In the genomic region with DNA sequence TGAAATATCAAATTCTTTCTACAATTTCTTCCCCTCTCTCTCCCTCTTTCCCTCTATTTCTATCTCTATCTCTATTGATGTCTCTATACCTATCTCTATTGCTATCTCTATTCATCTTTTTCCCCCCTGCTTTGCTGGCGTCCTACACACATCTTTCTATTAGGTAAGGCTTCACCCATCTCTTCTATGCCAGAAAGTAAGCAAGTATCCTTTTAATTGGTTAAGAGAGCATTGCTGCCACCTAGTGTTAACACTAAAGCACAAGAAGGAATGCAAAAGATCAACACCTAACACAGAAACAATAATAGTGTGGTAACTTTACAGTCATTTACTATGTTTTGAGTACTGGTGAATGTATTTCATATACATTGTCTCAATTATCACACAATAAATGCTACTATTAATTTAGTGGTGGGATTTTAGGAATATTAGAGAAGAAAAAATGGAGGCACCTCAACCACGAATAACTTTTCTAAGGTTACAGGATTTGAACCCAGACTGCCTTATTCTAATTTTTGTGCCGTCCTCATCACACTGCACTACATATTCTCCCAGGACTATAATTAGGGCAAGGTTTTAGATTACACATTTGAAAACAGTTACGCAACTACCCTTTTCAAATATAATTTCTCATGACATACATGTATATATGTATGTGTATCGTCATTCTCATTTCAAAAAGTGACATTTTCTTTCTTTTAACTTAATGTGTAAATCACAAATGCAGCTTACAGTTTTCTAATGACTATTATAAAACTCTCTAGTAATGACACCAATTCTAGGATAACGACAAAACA, we compare ENCODE assay signal across 8 cellular contexts. TPM values are rescaled to one million over a fixed set of nuclear protein-coding genes. Genes with fewer than 3 reads are reported as not detected.
DNase-seq lines count a peak whose midpoint lies in the region; ATAC-seq and TF ChIP-seq lines count a peak whose summit lies in the region.

No MANE protein-coding gene starts in this region.

- H3K9me3 ChIP-seq in heart left ventricle, result no peaks in the 10 kb centered on the region

- no peaks in the 10 kb centered on the region for H3K36me3 Mint-ChIP-seq in activated CD8-positive, alpha-beta T cell treated with anti-CD3 and anti-CD28 coated beads, Interleukin-2, amount 10 ng/mL, durations not matched to agents 7 days and 5 days (ENCODE audit: low read depth)
- no peaks in the 10 kb centered on the region for H3K36me3 Mint-ChIP-seq in activated T-helper 2 cell treated with anti-CD3 and anti-CD28 coated beads, Interferon-gamma antibody, Interleukin-2, Interleukin-4, amounts not matched to agents 10 μg/mL and 5 μg/mL and 100 μg/mL, durations not matched to agents 14 hours and 24 hours and 36 hours (ENCODE audit: low read depth)

- TF ChIP-seq CTCF in heart left ventricle (IDR thresholded peaks at IDR 0.05), result peak; percentile 62 to 87 (median 78)
- peak; percentile 70 for TF ChIP-seq CTCF in retinal pigment epithelial cell (conservative IDR thresholded peaks at IDR 0.05; ENCODE audit: low read depth, low read length)

- H3K27ac ChIP-seq in heart left ventricle, result no peak overlapping the region

- H3K27me3 Mint-ChIP-seq in activated CD8-positive, alpha-beta T cell treated with anti-CD3 and anti-CD28 coated beads, Interleukin-2, amount 10 ng/mL, durations not matched to agents 7 days and 5 days (ENCODE audit: low read depth), result peaks cover 16% of the 10 kb centered on the region
- peaks cover 17% of the 10 kb centered on the region for H3K27me3 Mint-ChIP-seq in activated T-helper 2 cell treated with anti-CD3 and anti-CD28 coated beads, Interferon-gamma antibody, Interleukin-2, Interleukin-4, amounts not matched to agents 10 μg/mL and 5 μg/mL and 100 μg/mL, durations not matched to agents 14 hours and 24 hours and 36 hours (ENCODE audit: low read depth)

- intact Hi-C loops in heart left ventricle (cut with DNase I), result loop anchor here in 8 of 10 donors (1.0 to 10.0 kb wide), 6 partner anchors 91 to 401 kb away; a partner anchor contains a TSS
- intact Hi-C loops in activated T-helper 2 cell treated with anti-CD3 and anti-CD28 coated beads, Interferon-gamma antibody, Interleukin-2, Interleukin-4, amounts not matched to agents 10 μg/mL and 5 μg/mL and 100 μg/mL, durations not matched to agents 14 hours and 24 hours and 36 hours (cut with micrococcal nuclease), result loop anchor here (1.0 to 10.0 kb wide), 4 partner anchors 241 to 531 kb away; a partner anchor contains a TSS

- POLR2A ChIA-PET in activated CD8-positive, alpha-beta T cell treated with anti-CD3 and anti-CD28 coated beads, Interleukin-2, amount 10 ng/mL, durations not matched to agents 7 days and 5 days (lab: Charles Lee), result no interaction called here

- DNase-seq in AML-193 (lab: John Stamatoyannopoulos, UW), result peak; percentile 71 to 78
- DNase-seq in NCI-H2171 (lab: John Stamatoyannopoulos, UW), result peak; percentile 19
- DNase-seq in activated CD8-positive, alpha-beta T cell treated with anti-CD3 and anti-CD28 coated beads, Interleukin-2, amount 10 ng/mL, durations not matched to agents 7 days and 5 days, result peak; percentile 26
- DNase-seq in heart left ventricle, result peak in 1 of 5 donors; percentile 22
- no peak for DNase-seq in retinal pigment epithelial cell (ENCODE audit: low read depth)
- DNase-seq in activated T-helper 2 cell treated with anti-CD3 and anti-CD28 coated beads, Interferon-gamma antibody, Interleukin-2, Interleukin-4, amounts not matched to agents 10 μg/mL and 5 μg/mL and 100 μg/mL, durations not matched to agents 14 hours and 24 hours and 36 hours (ENCODE audit: low spot score), result no peak

- peaks cover 0 to 19% (median 4%) of the 10 kb centered on the region in 12 donors for H3K4me1 ChIP-seq in heart left ventricle

- no peak for TF ChIP-seq POLR2A in heart left ventricle (IDR thresholded peaks at IDR 0.05)

- peaks cover 0 to 9% (median 0%) of the 10 kb centered on the region in 9 donors for H3K27me3 ChIP-seq in heart left ventricle

- H3K4me3 Mint-ChIP-seq in activated CD8-positive, alpha-beta T cell treated with anti-CD3 and anti-CD28 coated beads, Interleukin-2, amount 10 ng/mL, durations not matched to agents 7 days and 5 days, result no peak overlapping the region
- H3K4me3 Mint-ChIP-seq in activated T-helper 2 cell treated with anti-CD3 and anti-CD28 coated beads, Interferon-gamma antibody, Interleukin-2, Interleukin-4, amounts not matched to agents 10 μg/mL and 5 μg/mL and 100 μg/mL, durations not matched to agents 14 hours and 24 hours and 36 hours (ENCODE audit: low read depth), result no peak overlapping the region

- no peak overlapping the region for H3K27ac Mint-ChIP-seq in activated CD8-positive, alpha-beta T cell treated with anti-CD3 and anti-CD28 coated beads, Interleukin-2, amount 10 ng/mL, durations not matched to agents 7 days and 5 days
- H3K27ac Mint-ChIP-seq in activated T-helper 2 cell treated with anti-CD3 and anti-CD28 coated beads, Interferon-gamma antibody, Interleukin-2, Interleukin-4, amounts not matched to agents 10 μg/mL and 5 μg/mL and 100 μg/mL, durations not matched to agents 14 hours and 24 hours and 36 hours, result no peak overlapping the region

- no peaks in the 10 kb centered on the region for H3K36me3 ChIP-seq in heart left ventricle

- H3K4me3 ChIP-seq in heart left ventricle (no peak overlapping the region), retinal pigment epithelial cell (ENCODE audit: low read length) (no peak overlapping the region)

- no peaks in the 10 kb centered on the region for H3K9me3 Mint-ChIP-seq in activated CD8-positive, alpha-beta T cell treated with anti-CD3 and anti-CD28 coated beads, Interleukin-2, amount 10 ng/mL, durations not matched to agents 7 days and 5 days (ENCODE audit: insufficient read depth)
- H3K9me3 Mint-ChIP-seq in activated T-helper 2 cell treated with anti-CD3 and anti-CD28 coated beads, Interferon-gamma antibody, Interleukin-2, Interleukin-4, amounts not matched to agents 10 μg/mL and 5 μg/mL and 100 μg/mL, durations not matched to agents 14 hours and 24 hours and 36 hours, result no peaks in the 10 kb centered on the region

- ATAC-seq in GM18502 (IDR thresholded peaks at IDR 0.05; ENCODE audit: poor library complexity, unreplicated experiment), result peak; percentile 61
- ATAC-seq in HG03060 (IDR thresholded peaks at IDR 0.05; ENCODE audit: low read depth, unreplicated experiment), result peak; percentile 53
- no peak for ATAC-seq in activated CD8-positive, alpha-beta T cell treated with anti-CD3 and anti-CD28 coated beads, Interleukin-2, amount 10 ng/mL, durations not matched to agents 7 days and 5 days
- peak in 3 of 4 donors; percentile 42 to 59 (median 46) for ATAC-seq in heart left ventricle

- 72 to 75% (median 74%) methylated on average over 6 of the region's 6 CpGs for WGBS in heart left ventricle, 4 donors

- H3K4me1 Mint-ChIP-seq in activated CD8-positive, alpha-beta T cell treated with anti-CD3 and anti-CD28 coated beads, Interleukin-2, amount 10 ng/mL, durations not matched to agents 7 days and 5 days (ENCODE audit: low read depth), result peaks cover 3% of the 10 kb centered on the region
- peaks cover 9% of the 10 kb centered on the region for H3K4me1 Mint-ChIP-seq in activated T-helper 2 cell treated with anti-CD3 and anti-CD28 coated beads, Interferon-gamma antibody, Interleukin-2, Interleukin-4, amounts not matched to agents 10 μg/mL and 5 μg/mL and 100 μg/mL, durations not matched to agents 14 hours and 24 hours and 36 hours (ENCODE audit: low read depth)

- CTCF ChIA-PET in activated CD8-positive, alpha-beta T cell treated with anti-CD3 and anti-CD28 coated beads, Interleukin-2, amount 10 ng/mL, durations not matched to agents 7 days and 5 days (lab: Charles Lee), result interaction anchor here (1.0 to 2.5 kb wide), 6 partner anchors 8 to 403 kb away, joined by 3 to 31 read pairs (median 6); no protein-coding TSS in a partner anchor

RNA-seq across cellular contexts. Expression of a gene that starts 3.7 kb away (rescaled TPM):
- total RNA-seq in activated CD8-positive, alpha-beta T cell treated with anti-CD3 and anti-CD28 coated beads, Interleukin-2, amount 10 ng/mL, durations not matched to agents 7 days and 5 days, result under 1 TPM in 1 of 2 experiments, not detected in 1; 0.37 TPM
- 1 to 10 TPM in 5 of 9 donors, under 1 TPM in 2, not detected in 2; 0.61 to 2.4 (median 1.2) TPM for total RNA-seq in heart left ventricle
- polyA plus RNA-seq in heart left ventricle, result under 1 TPM in 1 of 2 donors, not detected in 1; 0.36 TPM
- total RNA-seq in activated T-helper 2 cell treated with anti-CD3 and anti-CD28 coated beads, Interferon-gamma antibody, Interleukin-2, Interleukin-4, amounts not matched to agents 10 μg/mL and 5 μg/mL and 100 μg/mL, durations not matched to agents 14 hours and 24 hours and 36 hours, result not detected in 2 replicates

RNA-seq across cellular contexts. Expression of a gene that starts 38.9 kb away (rescaled TPM):
- total RNA-seq in activated CD8-positive, alpha-beta T cell treated with anti-CD3 and anti-CD28 coated beads, Interleukin-2, amount 10 ng/mL, durations not matched to agents 7 days and 5 days, result 10 to 100 TPM; 47.8 to 51.6 TPM
- 10 to 100 TPM; 55.8 to 96.5 (median 73.3) TPM for total RNA-seq in heart left ventricle
- 10 to 100 TPM; 51.8 to 72.8 TPM for polyA plus RNA-seq in heart left ventricle
- 60.4 and 63.0 TPM in 2 replicates for total RNA-seq in activated T-helper 2 cell treated with anti-CD3 and anti-CD28 coated beads, Interferon-gamma antibody, Interleukin-2, Interleukin-4, amounts not matched to agents 10 μg/mL and 5 μg/mL and 100 μg/mL, durations not matched to agents 14 hours and 24 hours and 36 hours

RNA-seq across cellular contexts. Expression of a gene that starts 46.7 kb away (rescaled TPM):
- total RNA-seq in activated CD8-positive, alpha-beta T cell treated with anti-CD3 and anti-CD28 coated beads, Interleukin-2, amount 10 ng/mL, durations not matched to agents 7 days and 5 days, result not detected
- 1 to 10 TPM in 1 of 9 donors, under 1 TPM in 8; 0.30 to 2.0 (median 0.57) TPM for total RNA-seq in heart left ventricle
- polyA plus RNA-seq in heart left ventricle, result under 1 TPM in 1 of 2 donors, not detected in 1; 0.35 TPM
- not detected in 2 replicates for total RNA-seq in activated T-helper 2 cell treated with anti-CD3 and anti-CD28 coated beads, Interferon-gamma antibody, Interleukin-2, Interleukin-4, amounts not matched to agents 10 μg/mL and 5 μg/mL and 100 μg/mL, durations not matched to agents 14 hours and 24 hours and 36 hours

Comparison
In these comparisons a context has a peak if more than half of its experiments do, and no peak if none do; other contexts are left out.
1. DNase-seq: peak in AML-193 (2 of 2), NCI-H2171 (single experiment) and activated CD8-positive, alpha-beta T cell treated with anti-CD3 and anti-CD28 coated beads, Interleukin-2, amount 10 ng/mL, durations not matched to agents 7 days and 5 days (single experiment); none in retinal pigment epithelial cell (single experiment) and activated T-helper 2 cell treated with anti-CD3 and anti-CD28 coated beads, Interferon-gamma antibody, Interleukin-2, Interleukin-4, amounts not matched to agents 10 μg/mL and 5 μg/mL and 100 μg/mL, durations not matched to agents 14 hours and 24 hours and 36 hours (single experiment).